In genomic region chr6:149033454-149034241, GRCh38 we compare ENCODE assay signal across 1 cellular context.
TF ChIP-seq lines count a peak whose summit lies in the region.

No MANE protein-coding gene starts in this region.

TF ChIP-seq in GM12878, 131 proteins besides CTCF, POLR2A, EP300 and RAD21 (continued from another document):
- TF ChIP-seq E4F1 (IDR thresholded peaks at IDR 0.05; ENCODE audit: borderline replicate concordance, partially characterized antibody) (no peak), HCFC1 (IDR thresholded peaks at IDR 0.05; ENCODE audit: low read length) (no peak), ATF2 (IDR thresholded peaks at IDR 0.05; ENCODE audit: low read length) (no peak), USF1 (IDR thresholded peaks at IDR 0.05; ENCODE audit: borderline replicate concordance, extremely low read length, insufficient read depth, low read depth, low read length) (no peak), ZNF217 (IDR thresholded peaks at IDR 0.05) (peak; percentile 30; the same call in 1 of the 2 replicates), EGR1 (IDR thresholded peaks at IDR 0.05; ENCODE audit: borderline replicate concordance in 1 of 2, low read depth in 2 of 2, low read length in 2 of 2) (no peak), SMC3 (IDR thresholded peaks at IDR 0.05; ENCODE audit: borderline replicate concordance, low read length) (no peak), LARP7 (IDR thresholded peaks at IDR 0.05) (no peak), NR2C1 (IDR thresholded peaks at IDR 0.05) (no peak), POLR2AphosphoS5 (IDR thresholded peaks at IDR 0.05; ENCODE audit: low read length) (no peak), CBFB (IDR thresholded peaks at IDR 0.05; ENCODE audit: low read depth) (peak; percentile 26; the same call in 1 of the 2 replicates), REST (IDR thresholded peaks at IDR 0.05; ENCODE audit: low read depth, low read length) (no peak), ZNF687 (IDR thresholded peaks at IDR 0.05) (peak; percentile 99), BCLAF1 (IDR thresholded peaks at IDR 0.05) (no peak), FOXK2 (IDR thresholded peaks at IDR 0.05) (no peak), RUNX3 (IDR thresholded peaks at IDR 0.05; ENCODE audit: low read length) (peak; percentile 87), PAX8 (IDR thresholded peaks at IDR 0.05) (no peak), RCOR1 (conservative IDR thresholded peaks at IDR 0.05; ENCODE audit: low read depth, low read length) (no peak), SIX5 (IDR thresholded peaks at IDR 0.05; ENCODE audit: low read depth, low read length, severe bottlenecking) (no peak), ETV6 (conservative IDR thresholded peaks at IDR 0.05 in 1 of 2, IDR thresholded peaks at IDR 0.05 in 1 of 2; ENCODE audit: borderline replicate concordance in 1 of 2, low read depth in 1 of 2) (no peak), CREM (IDR thresholded peaks at IDR 0.05; ENCODE audit: low read depth) (peak; percentile 48; the same call in 1 of the 2 replicates), NBN (IDR thresholded peaks at IDR 0.05) (no peak), CUX1 (IDR thresholded peaks at IDR 0.05; ENCODE audit: insufficient replicate concordance, low read depth, low read length) (peak; percentile 69), EED (IDR thresholded peaks at IDR 0.05; ENCODE audit: low read depth) (no peak; the same call in 1 of the 2 replicates), ZZZ3 (IDR thresholded peaks at IDR 0.05; ENCODE audit: control insufficient read depth, insufficient read length, low read depth) (no peak), SP1 (IDR thresholded peaks at IDR 0.05; ENCODE audit: low read depth, low read length) (peak; percentile 9)
